16 cellular contexts compared by ENCODE assay signal in genomic region chr17:65538679-65539529, GRCh38. TPM values are rescaled to one million over a fixed set of nuclear protein-coding genes. Genes with fewer than 3 reads are reported as not detected.
DNase-seq lines count a peak whose midpoint lies in the region; ATAC-seq, FAIRE-seq and TF ChIP-seq lines count a peak whose summit lies in the region.
"Had no signal": no experiment of that assay in that cellular context is flagged by ENCODE, and none has a peak within 500 bp of the region (broad histone marks: within the 10 kb centered on the region; RNA-seq: fewer than 3 reads in every experiment).

No MANE protein-coding gene starts in this region.

- peaks cover 30% of the 10 kb centered on the region for H3K36me3 Mint-ChIP-seq in T-helper 2 cell treated with Interferon-gamma antibody and Interleukin-4, amounts not matched to agents 5 μg/mL and 100 μg/mL, for 36 hours (ENCODE audit: low read depth)
- H3K36me3 Mint-ChIP-seq in GM23338 (ENCODE audit: low read depth), result peaks cover 94% of the 10 kb centered on the region
- H3K36me3 Mint-ChIP-seq in nephron progenitor cell (ENCODE audit: low read depth), result peaks cover 68% of the 10 kb centered on the region
- H3K36me3 Mint-ChIP-seq in activated CD8-positive, alpha-beta T cell treated with anti-CD3 and anti-CD28 coated beads, Interleukin-2, amount 10 ng/mL, durations not matched to agents 7 days and 5 days (ENCODE audit: low read depth), result no peaks in the 10 kb centered on the region
- H3K36me3 Mint-ChIP-seq: activated CD8-positive, alpha-beta memory T cell treated with anti-CD3 and anti-CD28 coated beads, Interleukin-2, amount 10 ng/mL, durations not matched to agents 7 days and 5 days; natural killer cell treated with Interleukin-12 subunit alpha and Interleukin-12 subunit beta and Interleukin-15 and Interleukin-18, amount 100 ng/mL, for 72 hours had no signal

- H3K36me3 ChIP-seq in GM23338 (ENCODE audit: insufficient read depth) (peaks cover 30% of the 10 kb centered on the region), K562 (ENCODE audit: control insufficient read depth, insufficient read depth, low read length) (peaks cover 20% of the 10 kb centered on the region; the same call in 2 of the 3 replicates)

- no peak for TF ChIP-seq EP300 in K562 (IDR thresholded peaks at IDR 0.05; ENCODE audit: low read length)

- intact Hi-C loops in K562 (cut with micrococcal nuclease), result no loop called here

- no peak for FAIRE-seq in K562 (lab: Jason Lieb, UNC)
- FAIRE-seq: A549 had no signal

- no peaks in the 10 kb centered on the region for H3K9me1 ChIP-seq in K562 (ENCODE audit: control insufficient read depth, insufficient read depth, low read length)

- H3K9ac ChIP-seq in K562 (ENCODE audit: insufficient read depth in 1 of 2, low read depth in 2 of 2, low read length in 2 of 2), result peak overlapping the region; percentile 54 to 64; a peak in 3 of 4 replicates

- H3K4me2 ChIP-seq in GM23338, result peak overlapping the region; percentile 60; the same call in 1 of the 2 replicates
- peak overlapping the region; percentile 15 for H3K4me2 ChIP-seq in K562 (ENCODE audit: insufficient read depth, low read length)
- H3K4me2 ChIP-seq: A549 had no signal

- H3K4me3 ChIP-seq in GM23338 (no peak overlapping the region), K562 (peak overlapping the region; percentile 49)
- H3K4me3 ChIP-seq: A549 had no signal

- peaks cover 2% of the 10 kb centered on the region for H3K27me3 Mint-ChIP-seq in T-helper 2 cell treated with Interferon-gamma antibody and Interleukin-4, amounts not matched to agents 5 μg/mL and 100 μg/mL, for 36 hours (ENCODE audit: low read depth)
- H3K27me3 Mint-ChIP-seq in GM23338 (ENCODE audit: insufficient read depth, low read depth, poor library complexity) (peaks cover 15% of the 10 kb centered on the region), nephron progenitor cell (ENCODE audit: low read depth, poor library complexity) (no peaks in the 10 kb centered on the region)
- H3K27me3 Mint-ChIP-seq in activated CD8-positive, alpha-beta T cell treated with anti-CD3 and anti-CD28 coated beads, Interleukin-2, amount 10 ng/mL, durations not matched to agents 7 days and 5 days (ENCODE audit: low read depth), result peaks cover 2% of the 10 kb centered on the region
- H3K27me3 Mint-ChIP-seq: activated CD8-positive, alpha-beta memory T cell treated with anti-CD3 and anti-CD28 coated beads, Interleukin-2, amount 10 ng/mL, durations not matched to agents 7 days and 5 days; stimulated activated memory B cell treated with anti-CD40 and anti-IgM and Interleukin-4, amounts not matched to agents 10 μg/mL and 1 μg/mL and 100 μg/mL, for 72 hours had no signal

- CTCF ChIA-PET in K562 (lab: Yijun Ruan, JAX; ENCODE audit: low intra/inter-chr PET ratio), result no interaction called here
- CTCF ChIA-PET in activated CD8-positive, alpha-beta T cell treated with anti-CD3 and anti-CD28 coated beads, Interleukin-2, amount 10 ng/mL, durations not matched to agents 7 days and 5 days (lab: Charles Lee), result interaction anchor here (0.6 to 1.1 kb wide), 4 partner anchors 18 to 451 kb away, joined by 3 read pairs; no protein-coding TSS in a partner anchor

- H3K27ac Mint-ChIP-seq in T-helper 2 cell treated with Interferon-gamma antibody and Interleukin-4, amounts not matched to agents 5 μg/mL and 100 μg/mL, for 36 hours, result no peak overlapping the region
- H3K27ac Mint-ChIP-seq in GM23338 (peak overlapping the region; percentile 84; the same call in 1 of the 2 replicates), nephron progenitor cell (peak overlapping the region; percentile 86)
- no peak overlapping the region for H3K27ac Mint-ChIP-seq in activated CD8-positive, alpha-beta T cell treated with anti-CD3 and anti-CD28 coated beads, Interleukin-2, amount 10 ng/mL, durations not matched to agents 7 days and 5 days
- H3K27ac Mint-ChIP-seq: activated CD8-positive, alpha-beta memory T cell treated with anti-CD3 and anti-CD28 coated beads, Interleukin-2, amount 10 ng/mL, durations not matched to agents 7 days and 5 days; dendritic cell treated with granulocyte-macrophage colony-stimulating factor and Interleukin-4, amounts not matched to agents 40 ng/mL and 50 ng/mL, for 4 days; natural killer cell treated with Interleukin-12 subunit alpha and Interleukin-12 subunit beta and Interleukin-15 and Interleukin-18, amount 100 ng/mL, for 72 hours; stimulated activated memory B cell treated with anti-CD40 and anti-IgM and Interleukin-4, amounts not matched to agents 10 μg/mL and 1 μg/mL and 100 μg/mL, for 72 hours had no signal

- H2AFZ ChIP-seq in GM23338, result no peak overlapping the region
- H2AFZ ChIP-seq in K562 (ENCODE audit: low read depth, low read length), result no peak overlapping the region

- BruUV-seq in K562 (replicated peaks; lab: Mats Ljungman, UMichigan), result TSS peak; percentile 66

- H3K27me3 ChIP-seq in GM23338 (ENCODE audit: insufficient read depth) (no peaks in the 10 kb centered on the region), K562 (ENCODE audit: control insufficient read depth in 2 of 2, insufficient read depth in 2 of 2, low read length in 2 of 2) (no peaks in the 10 kb centered on the region; a peak in 1 of 5 replicates)

- H3K27ac ChIP-seq in GM23338 (ENCODE audit: low read depth) (0 out of 2 replicates have a peak overlapping the region, but pooled peaks have one; percentile 39), K562 (ENCODE audit: extremely low read depth, low read depth, low read length) (no peak overlapping the region; the same call in 2 of the 3 replicates)
- H3K27ac ChIP-seq: A549 had no signal

- H3K4me1 Mint-ChIP-seq in T-helper 2 cell treated with Interferon-gamma antibody and Interleukin-4, amounts not matched to agents 5 μg/mL and 100 μg/mL, for 36 hours (ENCODE audit: low read depth), result peaks cover 4% of the 10 kb centered on the region
- peaks cover 39% of the 10 kb centered on the region for H3K4me1 Mint-ChIP-seq in GM23338
- peaks cover 51% of the 10 kb centered on the region for H3K4me1 Mint-ChIP-seq in nephron progenitor cell
- peaks cover 5% of the 10 kb centered on the region for H3K4me1 Mint-ChIP-seq in activated CD8-positive, alpha-beta T cell treated with anti-CD3 and anti-CD28 coated beads, Interleukin-2, amount 10 ng/mL, durations not matched to agents 7 days and 5 days (ENCODE audit: low read depth)
- H3K4me1 Mint-ChIP-seq: activated CD8-positive, alpha-beta memory T cell treated with anti-CD3 and anti-CD28 coated beads, Interleukin-2, amount 10 ng/mL, durations not matched to agents 7 days and 5 days; stimulated activated memory B cell treated with anti-CD40 and anti-IgM and Interleukin-4, amounts not matched to agents 10 μg/mL and 1 μg/mL and 100 μg/mL, for 72 hours had no signal

- no peak for TF ChIP-seq RAD21 in K562 (CRISPR knock-in tag; conservative IDR thresholded peaks at IDR 0.05 in 1 of 2, IDR thresholded peaks at IDR 0.05 in 1 of 2)

- H3K9me3 ChIP-seq in K562 (replicated peaks; ENCODE audit: control insufficient read depth, insufficient read depth, low read depth, low read length), result no peaks in the 10 kb centered on the region
- H3K9me3 ChIP-seq: A549 had no signal

- ATAC-seq in GM23338 (peak; percentile 53), K562 (no peak)
- ATAC-seq in activated CD8-positive, alpha-beta T cell treated with anti-CD3 and anti-CD28 coated beads, Interleukin-2, amount 10 ng/mL, durations not matched to agents 7 days and 5 days, result no peak
- ATAC-seq: A549; activated CD8-positive, alpha-beta memory T cell treated with anti-CD3 and anti-CD28 coated beads, Interleukin-2, amount 10 ng/mL, durations not matched to agents 7 days and 5 days had no signal

- no peaks in the 10 kb centered on the region; the same call in 1 of the 2 replicates for H3K9me2 ChIP-seq in GM23338 (ENCODE audit: insufficient read depth)

- TF ChIP-seq CTCF in GM23338 (conservative IDR thresholded peaks at IDR 0.05; ENCODE audit: low read depth in 2 of 2) (no peak), K562 (IDR thresholded peaks at IDR 0.05 in 2 of 3, conservative IDR thresholded peaks at IDR 0.05 in 1 of 3; ENCODE audit: insufficient read depth in 2 of 3, low read depth in 1 of 3, low read length in 3 of 3) (no peak), nephron progenitor cell (IDR thresholded peaks at IDR 0.05) (no peak)

- TF ChIP-seq POLR2A in K562 (conservative IDR thresholded peaks at IDR 0.05), result no peak

- peak overlapping the region; percentile 75 for H3K4me3 Mint-ChIP-seq in T-helper 2 cell treated with Interferon-gamma antibody and Interleukin-4, amounts not matched to agents 5 μg/mL and 100 μg/mL, for 36 hours
- H3K4me3 Mint-ChIP-seq in GM23338 (no peak overlapping the region; the same call in 2 of the 3 replicates), nephron progenitor cell (no peak overlapping the region)
- H3K4me3 Mint-ChIP-seq in activated CD8-positive, alpha-beta T cell treated with anti-CD3 and anti-CD28 coated beads, Interleukin-2, amount 10 ng/mL, durations not matched to agents 7 days and 5 days, result no peak overlapping the region
- H3K4me3 Mint-ChIP-seq: activated CD8-positive, alpha-beta memory T cell treated with anti-CD3 and anti-CD28 coated beads, Interleukin-2, amount 10 ng/mL, durations not matched to agents 7 days and 5 days; dendritic cell treated with granulocyte-macrophage colony-stimulating factor and Interleukin-4, amounts not matched to agents 40 ng/mL and 50 ng/mL, for 4 days; natural killer cell treated with Interleukin-12 subunit alpha and Interleukin-12 subunit beta and Interleukin-15 and Interleukin-18, amount 100 ng/mL, for 72 hours; stimulated activated memory B cell treated with anti-CD40 and anti-IgM and Interleukin-4, amounts not matched to agents 10 μg/mL and 1 μg/mL and 100 μg/mL, for 72 hours had no signal

- H3K79me2 ChIP-seq in GM23338 (replicated peaks; ENCODE audit: insufficient read depth) (peaks cover 39% of the 10 kb centered on the region), K562 (ENCODE audit: control insufficient read depth, insufficient read depth, low read length) (peaks cover 41% of the 10 kb centered on the region)

- no peaks in the 10 kb centered on the region for H3K9me3 Mint-ChIP-seq in T-helper 2 cell treated with Interferon-gamma antibody and Interleukin-4, amounts not matched to agents 5 μg/mL and 100 μg/mL, for 36 hours
- H3K9me3 Mint-ChIP-seq in GM23338 (no peaks in the 10 kb centered on the region), nephron progenitor cell (no peaks in the 10 kb centered on the region)
- H3K9me3 Mint-ChIP-seq in activated CD8-positive, alpha-beta T cell treated with anti-CD3 and anti-CD28 coated beads, Interleukin-2, amount 10 ng/mL, durations not matched to agents 7 days and 5 days (ENCODE audit: insufficient read depth), result no peaks in the 10 kb centered on the region
- H3K9me3 Mint-ChIP-seq: dendritic cell treated with granulocyte-macrophage colony-stimulating factor and Interleukin-4, amounts not matched to agents 40 ng/mL and 50 ng/mL, for 4 days; natural killer cell treated with Interleukin-12 subunit alpha and Interleukin-12 subunit beta and Interleukin-15 and Interleukin-18, amount 100 ng/mL, for 72 hours; stimulated activated memory B cell treated with anti-CD40 and anti-IgM and Interleukin-4, amounts not matched to agents 10 μg/mL and 1 μg/mL and 100 μg/mL, for 72 hours had no signal

- in situ Hi-C loops in K562 (cut with MboI), result no loop called here

- no peak for DNase-seq in T-helper 2 cell treated with Interferon-gamma antibody and Interleukin-4, amounts not matched to agents 5 μg/mL and 100 μg/mL, for 36 hours (ENCODE audit: low spot score)
- DNase-seq in T-helper 2 cell, result no peak
- DNase-seq in GM23338 (ENCODE audit: low spot score), result no peak
- no peak for DNase-seq in K562 (ENCODE audit: extremely low read depth in 1 of 4, low spot score in 3 of 4)
- DNase-seq in nephron progenitor cell, result no peak
- no peak for DNase-seq in activated CD8-positive, alpha-beta memory T cell treated with anti-CD3 and anti-CD28 coated beads for 24 hours
- DNase-seq in activated CD8-positive, alpha-beta T cell treated with anti-CD3 and anti-CD28 coated beads, Interleukin-2, amount 10 ng/mL, durations not matched to agents 7 days and 5 days, result no peak
- DNase-seq in HuH-7.5 (ENCODE audit: low spot score), result no peak
- DNase-seq: activated CD8-positive, alpha-beta memory T cell treated with anti-CD3 and anti-CD28 coated beads, Interleukin-2, amount 10 ng/mL, durations not matched to agents 7 days and 5 days; Calu3; MV-4-11; SHP77 treated with DMSO at 0.1 percent for 48 hours had no signal

- 21% methylated on average over 10 of the region's 12 CpGs for WGBS in K562 (ENCODE audit: insufficient coverage, low coverage, missing lambda C conversion rate)

- POLR2A ChIA-PET in K562 (lab: Yijun Ruan, JAX), result no interaction called here
- POLR2A ChIA-PET in activated CD8-positive, alpha-beta T cell treated with anti-CD3 and anti-CD28 coated beads, Interleukin-2, amount 10 ng/mL, durations not matched to agents 7 days and 5 days (lab: Charles Lee), result no interaction called here

- H3F3A ChIP-seq in GM23338 (replicated peaks; ENCODE audit: low read depth), result no peaks in the 10 kb centered on the region

- H3K4me1 ChIP-seq in GM23338 (ENCODE audit: insufficient read depth) (peaks cover 22% of the 10 kb centered on the region), K562 (replicated peaks in 1 of 2; ENCODE audit: control insufficient read depth in 2 of 2, insufficient read depth in 2 of 2, low read length in 2 of 2) (peaks cover 0 to 23% of the 10 kb centered on the region in 2 experiments; a peak in 2 of 5 replicates)

- peaks cover 12% of the 10 kb centered on the region for H4K20me1 ChIP-seq in GM23338 (replicated peaks; ENCODE audit: insufficient read depth)
- H4K20me1 ChIP-seq in K562 (replicated peaks; ENCODE audit: control insufficient read depth, insufficient read depth, low read length), result no peaks in the 10 kb centered on the region; the same call in 1 of the 2 replicates

RNA-seq across cellular contexts. Expression of gene AXIN2, which starts 22.5 kb away (rescaled TPM):
- 28.2 and 32.7 TPM in 2 replicates for total RNA-seq in GM23338 (2014; rRNA removed; shearing (Covaris generic))
- polyA plus RNA-seq in GM23338 (2016; fragmentation: Nextera tagmentation; extraction: Ambion mirVana) (8.0 and 9.4 TPM in 2 replicates), K562 (2011; rRNA removed) (0.54 and 1.1 TPM in 2 replicates), K562 (2014; fragmentation: Illumina TruSeq; extraction: Trizol) (1.2 and 1.7 TPM in 2 replicates), K562 (2014; fragmentation: Nextera tagmentation; extraction: Ambion mirVana) (under 1 TPM; 0.21 to 0.31 TPM), K562 (2014; rRNA removed) (1.2 and 1.6 TPM in 2 replicates)
- 6.0 and 8.2 TPM in 2 replicates for total RNA-seq in K562 (2011; cell fraction: chromatin; rRNA removed; ENCODE audit: low replicate concordance)
- 5.2 and 5.7 TPM in 2 replicates for total RNA-seq in K562 (2011; cell fraction: nucleolus; rRNA removed)
- total RNA-seq in K562 (2011; cell fraction: nucleoplasm; rRNA removed), result 2.6 and 3.2 TPM in 2 replicates
- total RNA-seq in K562 (2014; rRNA removed) (2.3 and 3.3 TPM in 2 replicates), K562 (2014; rRNA removed; fragmentation: Illumina TruSeq; extraction: Trizol) (1.1 and 1.5 TPM in 2 replicates), K562 (2015; rRNA removed; fragmentation: Illumina TruSeq; extraction: Trizol) (1.4 and 1.8 TPM in 2 replicates), K562 (2021) (2.4 and 2.8 TPM in 2 replicates)
- 0.32 and 1.3 TPM in 2 replicates for polyA plus RNA-seq in K562 (2011; cell fraction: cytosol; rRNA removed)
- polyA plus RNA-seq in K562 (2011; cell fraction: nucleus; rRNA removed), result 1.2 and 4.5 TPM in 2 replicates
- polyA plus RNA-seq in K562 (2012), result 1.3 and 1.4 TPM in 2 replicates
- polyA minus RNA-seq in K562 (2011; rRNA and poly(A)+ RNA removed), result 1.5 and 1.9 TPM in 2 replicates
- polyA minus RNA-seq in K562 (2011; cell fraction: cytosol; rRNA and poly(A)+ RNA removed), result 0.57 TPM in 1 of 2 replicates, not detected in the other
- polyA minus RNA-seq in K562 (2011; cell fraction: nucleus; rRNA and poly(A)+ RNA removed), result 2.2 and 3.9 TPM in 2 replicates
- 1 to 10 TPM; 4.7 to 5.3 TPM for total RNA-seq in activated CD8-positive, alpha-beta T cell treated with anti-CD3 and anti-CD28 coated beads, Interleukin-2, amount 10 ng/mL, durations not matched to agents 7 days and 5 days

Comparison
In these comparisons a context has a peak if more than half of its experiments do, and no peak if none do; other contexts are left out.
1. H3K27ac Mint-ChIP-seq: peak in GM23338 (single experiment) and nephron progenitor cell (single experiment); none in T-helper 2 cell treated with Interferon-gamma antibody and Interleukin-4, amounts not matched to agents 5 μg/mL and 100 μg/mL, for 36 hours (single experiment) and activated CD8-positive, alpha-beta T cell treated with anti-CD3 and anti-CD28 coated beads, Interleukin-2, amount 10 ng/mL, durations not matched to agents 7 days and 5 days (single experiment).